Comparison of ENCODE assay signal across 9 cellular contexts in genomic region chr1:147641695-147642592, GRCh38.
DNase-seq lines count a peak whose midpoint lies in the region; ATAC-seq, FAIRE-seq and TF ChIP-seq lines count a peak whose summit lies in the region.
"Had no signal": no experiment of that assay in that cellular context is flagged by ENCODE, and none has a peak within 500 bp of the region (broad histone marks: within the 10 kb centered on the region; RNA-seq: fewer than 3 reads in every experiment).

No MANE protein-coding gene starts in this region.

- FAIRE-seq in islet of Langerhans (lab: Jason Lieb, UNC) = peak; percentile 71

- CTCF ChIA-PET in RWPE1 (lab: Yijun Ruan, JAX) = interaction anchor here (0.5 to 1.9 kb wide), 10 partner anchors 7 to 303 kb away, joined by 3 to 10 read pairs (median 3); no protein-coding TSS in a partner anchor

- no peak overlapping the region for H3K4me3 ChIP-seq in astrocyte of the spinal cord (ENCODE audit: low read depth, low read length)

- in situ Hi-C loops in astrocyte of the spinal cord (cut with HindIII; ENCODE audit: low sequenced_read_pairs) = no loop called here

- TF ChIP-seq EP300 in Ishikawa (IDR thresholded peaks at IDR 0.05; ENCODE audit: borderline replicate concordance) = no peak

- peaks cover 9% of the 10 kb centered on the region for H3K4me1 Mint-ChIP-seq in stimulated activated memory B cell treated with anti-CD40 and anti-IgM and Interleukin-4, amounts not matched to agents 10 μg/mL and 1 μg/mL and 100 μg/mL, for 72 hours

- no peaks in the 10 kb centered on the region for H3K9me3 Mint-ChIP-seq in stimulated activated memory B cell treated with anti-CD40 and anti-IgM and Interleukin-4, amounts not matched to agents 10 μg/mL and 1 μg/mL and 100 μg/mL, for 72 hours

- peaks cover 41% of the 10 kb centered on the region for H3K36me3 Mint-ChIP-seq in stimulated activated memory B cell treated with anti-CD40 and anti-IgM and Interleukin-4, amounts not matched to agents 10 μg/mL and 1 μg/mL and 100 μg/mL, for 72 hours

- H3K27me3 Mint-ChIP-seq in stimulated activated memory B cell treated with anti-CD40 and anti-IgM and Interleukin-4, amounts not matched to agents 10 μg/mL and 1 μg/mL and 100 μg/mL, for 72 hours = no peaks in the 10 kb centered on the region
- H3K27me3 Mint-ChIP-seq: activated naive CD8-positive, alpha-beta T cell had no signal

- POLR2A ChIA-PET in RWPE1 (lab: Yijun Ruan, JAX; ENCODE audit: low non-redundant PET) = no interaction called here

- H3K4me3 Mint-ChIP-seq in stimulated activated memory B cell treated with anti-CD40 and anti-IgM and Interleukin-4, amounts not matched to agents 10 μg/mL and 1 μg/mL and 100 μg/mL, for 72 hours = no peak overlapping the region
- H3K4me3 Mint-ChIP-seq: activated naive CD8-positive, alpha-beta T cell had no signal

- peak; percentile 75 for TF ChIP-seq CTCF in RWPE1 (conservative IDR thresholded peaks at IDR 0.05; ENCODE audit: low read depth)
- TF ChIP-seq CTCF in astrocyte of the spinal cord (IDR thresholded peaks at IDR 0.05; ENCODE audit: low read depth, low read length) = peak; percentile 91

- DNase-seq in ELF-1 (ENCODE audit: low read depth, low spot score) (peak; percentile 50), RWPE1 (ENCODE audit: low spot score) (peak; percentile 32), astrocyte of the spinal cord (ENCODE audit: low read depth, low spot score) (peak; percentile 47)
- peak; percentile 18 to 48 for DNase-seq in stimulated activated CD4-positive, alpha-beta T cell treated with anti-CD3 and anti-CD28 coated beads, Interleukin-4, amount 100 ng/mL, for 4 hours

- TF ChIP-seq RAD21 in Ishikawa (IDR thresholded peaks at IDR 0.05; ENCODE audit: low read depth) = peak; percentile 60

- no peak overlapping the region for H3K27ac Mint-ChIP-seq in stimulated activated memory B cell treated with anti-CD40 and anti-IgM and Interleukin-4, amounts not matched to agents 10 μg/mL and 1 μg/mL and 100 μg/mL, for 72 hours
- H3K27ac Mint-ChIP-seq: activated naive CD8-positive, alpha-beta T cell had no signal

- no peak overlapping the region for H3K27ac ChIP-seq in RWPE1

- ATAC-seq in GM18909 (IDR thresholded peaks at IDR 0.05; ENCODE audit: poor library complexity, unreplicated experiment) = no peak
- no peak for ATAC-seq in stimulated activated memory B cell treated with anti-CD40 and anti-IgM and Interleukin-4, amounts not matched to agents 10 μg/mL and 1 μg/mL and 100 μg/mL, for 72 hours

TF ChIP-seq in Ishikawa, 13 proteins besides CTCF, POLR2A, EP300 and RAD21:
- TF ChIP-seq EGR1 (IDR thresholded peaks at IDR 0.05) = no peak
- no peak for TF ChIP-seq CEBPB (IDR thresholded peaks at IDR 0.05)
- TF ChIP-seq TCF12 (IDR thresholded peaks at IDR 0.05; ENCODE audit: low read depth) = no peak
- TF ChIP-seq CREB1 (IDR thresholded peaks at IDR 0.05; ENCODE audit: low read depth) = no peak
- TF ChIP-seq REST (IDR thresholded peaks at IDR 0.05; ENCODE audit: low read depth) = no peak
- no peak for TF ChIP-seq ZBTB7A (IDR thresholded peaks at IDR 0.05; ENCODE audit: low read depth)
- no peak for TF ChIP-seq MAX (IDR thresholded peaks at IDR 0.05)
- TF ChIP-seq YY1 (IDR thresholded peaks at IDR 0.05; ENCODE audit: low read depth) = no peak
- no peak for TF ChIP-seq TEAD4 (IDR thresholded peaks at IDR 0.05)
- TF ChIP-seq USF1 (IDR thresholded peaks at IDR 0.05) = no peak
- TF ChIP-seq TAF1 (IDR thresholded peaks at IDR 0.05; ENCODE audit: low read depth) = no peak
- TF ChIP-seq FOXM1 (IDR thresholded peaks at IDR 0.05; ENCODE audit: borderline replicate concordance, low read depth) = no peak
